Comparison of ENCODE assay signal across 15 cellular contexts in genomic region chr19:49152218-49152550, GRCh38. TPM values are rescaled to one million over a fixed set of nuclear protein-coding genes. Genes with fewer than 3 reads are reported as not detected.
DNase-seq lines count a peak whose midpoint lies in the region; TF ChIP-seq lines count a peak whose summit lies in the region.
"Had no signal": no experiment of that assay in that cellular context is flagged by ENCODE, and none has a peak within 500 bp of the region (broad histone marks: within the 10 kb centered on the region; RNA-seq: fewer than 3 reads in every experiment).

No MANE protein-coding gene starts in this region.

- H3K9ac ChIP-seq in OCI-LY3 (ENCODE audit: low read length) = no peak overlapping the region
- H3K9ac ChIP-seq in parathyroid adenoma = no peak overlapping the region

- peaks cover 17% of the 10 kb centered on the region for H3K4me1 Mint-ChIP-seq in activated CD4-positive, alpha-beta T cell treated with anti-CD3 and anti-CD28 coated beads, Interleukin-2, amount 10 ng/mL, durations not matched to agents 24 days and 14 days

- H3K4me1 ChIP-seq in OCI-LY3 (ENCODE audit: low read length) = peaks cover 19% of the 10 kb centered on the region
- peaks cover 16% of the 10 kb centered on the region for H3K4me1 ChIP-seq in hepatocyte (ENCODE audit: insufficient read depth)
- peaks cover 3% of the 10 kb centered on the region for H3K4me1 ChIP-seq in parathyroid adenoma

- H3K4me3 ChIP-seq in OCI-LY3 (ENCODE audit: low read length) = no peak overlapping the region
- H3K4me3 ChIP-seq in hepatocyte = no peak overlapping the region
- H3K4me3 ChIP-seq in parathyroid adenoma (ENCODE audit: low read depth, low read length) = no peak overlapping the region
- H3K4me3 ChIP-seq: GM12878, lung, thyroid gland had no signal

- no peaks in the 10 kb centered on the region for H3K36me3 ChIP-seq in OCI-LY3 (replicated peaks; ENCODE audit: low read depth, low read length)
- no peaks in the 10 kb centered on the region for H3K36me3 ChIP-seq in hepatocyte (replicated peaks; ENCODE audit: insufficient read depth, low read depth)
- no peaks in the 10 kb centered on the region for H3K36me3 ChIP-seq in parathyroid adenoma (ENCODE audit: control insufficient read depth, insufficient read depth, low read length)
- H3K36me3 ChIP-seq: thyroid gland had no signal

- H3K9me2 ChIP-seq in hepatocyte (replicated peaks; ENCODE audit: insufficient read depth) = no peaks in the 10 kb centered on the region

- H3K27ac ChIP-seq in OCI-LY3 (ENCODE audit: low read length) (no peak overlapping the region), hepatocyte (no peak overlapping the region), parathyroid adenoma (no peak overlapping the region)

- H2AFZ ChIP-seq in OCI-LY3 (ENCODE audit: low read depth, low read length) (no peak overlapping the region), hepatocyte (no peak overlapping the region), parathyroid adenoma (no peak overlapping the region)

- no peaks in the 10 kb centered on the region for H3K79me2 ChIP-seq in OCI-LY3 (ENCODE audit: low read length)
- no peaks in the 10 kb centered on the region for H3K79me2 ChIP-seq in hepatocyte
- H3K79me2 ChIP-seq in parathyroid adenoma = no peaks in the 10 kb centered on the region

- 74% methylated on average over 4 of the region's 7 CpGs for WGBS in hepatocyte (ENCODE audit: low lambda C conversion rate, missing lambda C conversion rate)

- H3K27me3 ChIP-seq in OCI-LY3 (ENCODE audit: low read depth, low read length) (peaks cover 7% of the 10 kb centered on the region; the same call in 1 of the 2 replicates), hepatocyte (no peaks in the 10 kb centered on the region), parathyroid adenoma (ENCODE audit: control insufficient read depth, insufficient read depth, low read length) (no peaks in the 10 kb centered on the region)
- H3K27me3 ChIP-seq: thyroid gland had no signal

- H3K36me3 Mint-ChIP-seq in activated CD4-positive, alpha-beta T cell treated with anti-CD3 and anti-CD28 coated beads, Interleukin-2, amount 10 ng/mL, durations not matched to agents 24 days and 14 days (ENCODE audit: low read depth) = peaks cover 2% of the 10 kb centered on the region

- no peak for DNase-seq in activated CD4-positive, alpha-beta T cell treated with anti-CD3 and anti-CD28 coated beads, Interleukin-2, amount 10 ng/mL, durations not matched to agents 24 days and 14 days
- DNase-seq in activated CD4-positive, alpha-beta T cell treated with anti-CD3 and anti-CD28 coated beads, Interleukin-2, amount 50 U/mL, for 48 hours = no peak
- DNase-seq in hepatocyte (ENCODE audit: low spot score) = no peak
- no peak for DNase-seq in iPS-NIHi7 (ENCODE audit: extremely low spot score)
- DNase-seq in ecto neural progenitor cell (ENCODE audit: low spot score) = no peak
- DNase-seq in NCI-H345 (lab: John Stamatoyannopoulos, UW) = no peak
- DNase-seq: activated gamma-delta T cell treated with Interleukin-2 at 50 U/mL for 16 hours, NCI-H1694 had no signal

- H4K20me1 ChIP-seq in OCI-LY3 (ENCODE audit: insufficient read depth, low read length) (no peaks in the 10 kb centered on the region), hepatocyte (ENCODE audit: insufficient read depth, poor library complexity, severe bottlenecking) (no peaks in the 10 kb centered on the region)

- intact Hi-C loops in activated CD4-positive, alpha-beta T cell treated with anti-CD3 and anti-CD28 coated beads, Interleukin-2, amount 10 ng/mL, durations not matched to agents 24 days and 14 days (cut with micrococcal nuclease) = no loop called here

- H3K9me3 ChIP-seq in OCI-LY3 (ENCODE audit: insufficient read depth, low read length) (no peaks in the 10 kb centered on the region), hepatocyte (ENCODE audit: low read depth) (no peaks in the 10 kb centered on the region), parathyroid adenoma (ENCODE audit: control insufficient read depth, low read length) (no peaks in the 10 kb centered on the region)
- H3K9me3 ChIP-seq: thyroid gland had no signal

- TF ChIP-seq CTCF in OCI-LY3 (IDR thresholded peaks at IDR 0.05; ENCODE audit: low read depth, low read length) (no peak), hepatocyte (IDR thresholded peaks at IDR 0.05; ENCODE audit: poor library complexity) (no peak), parathyroid adenoma (IDR thresholded peaks at IDR 0.05) (no peak)

- H3K4me3 Mint-ChIP-seq in activated CD4-positive, alpha-beta T cell treated with anti-CD3 and anti-CD28 coated beads, Interleukin-2, amount 10 ng/mL, durations not matched to agents 24 days and 14 days = peak overlapping the region; percentile 67
- H3K4me3 Mint-ChIP-seq: activated CD8-positive, alpha-beta T cell treated with anti-CD3 and anti-CD28 coated beads, Interleukin-2, amount 10 ng/mL, durations not matched to agents 7 days and 5 days had no signal

- H3K9me3 Mint-ChIP-seq in activated CD4-positive, alpha-beta T cell treated with anti-CD3 and anti-CD28 coated beads, Interleukin-2, amount 10 ng/mL, durations not matched to agents 24 days and 14 days = peaks cover 7% of the 10 kb centered on the region

- H3K4me2 ChIP-seq in OCI-LY3 (ENCODE audit: low read length) = peak overlapping the region; percentile 88
- H3K4me2 ChIP-seq in hepatocyte = peak overlapping the region; percentile 88
- H3K4me2 ChIP-seq in parathyroid adenoma (ENCODE audit: low read length) = peak overlapping the region; percentile 78

- no peak overlapping the region for H3K27ac Mint-ChIP-seq in activated CD4-positive, alpha-beta T cell treated with anti-CD3 and anti-CD28 coated beads, Interleukin-2, amount 10 ng/mL, durations not matched to agents 24 days and 14 days
- H3K27ac Mint-ChIP-seq: activated CD8-positive, alpha-beta T cell treated with anti-CD3 and anti-CD28 coated beads, Interleukin-2, amount 10 ng/mL, durations not matched to agents 7 days and 5 days had no signal

- H3K27me3 Mint-ChIP-seq in activated CD4-positive, alpha-beta T cell treated with anti-CD3 and anti-CD28 coated beads, Interleukin-2, amount 10 ng/mL, durations not matched to agents 24 days and 14 days = peaks cover 72% of the 10 kb centered on the region

RNA-seq across cellular contexts. Expression of gene HRC, which starts 3.0 kb away (rescaled TPM):
- not detected in 2 replicates for total RNA-seq in activated CD4-positive, alpha-beta T cell treated with anti-CD3 and anti-CD28 coated beads, Interleukin-2, amount 10 ng/mL, durations not matched to agents 24 days and 14 days
- total RNA-seq in hepatocyte = 0.44 and 0.50 TPM in 2 replicates
- polyA plus RNA-seq in hepatocyte = 0.33 and 0.48 TPM in 2 replicates
- total RNA-seq: activated CD8-positive, alpha-beta T cell treated with anti-CD3 and anti-CD28 coated beads, Interleukin-2, amount 10 ng/mL, durations not matched to agents 7 days and 5 days; Daoy; GM12878 had no signal

RNA-seq across cellular contexts. Expression of gene TRPM4, which starts 5.4 kb away (rescaled TPM):
- total RNA-seq in activated CD4-positive, alpha-beta T cell treated with anti-CD3 and anti-CD28 coated beads, Interleukin-2, amount 10 ng/mL, durations not matched to agents 24 days and 14 days = 1.4 and 1.8 TPM in 2 replicates
- total RNA-seq in hepatocyte = 6.6 and 7.0 TPM in 2 replicates
- 20.5 and 23.2 TPM in 2 replicates for polyA plus RNA-seq in hepatocyte
- total RNA-seq: activated CD8-positive, alpha-beta T cell treated with anti-CD3 and anti-CD28 coated beads, Interleukin-2, amount 10 ng/mL, durations not matched to agents 7 days and 5 days had no signal

RNA-seq across cellular contexts. Expression of gene PPFIA3, which starts 32.8 kb away (rescaled TPM):
- 4.5 and 5.0 TPM in 2 replicates for total RNA-seq in activated CD4-positive, alpha-beta T cell treated with anti-CD3 and anti-CD28 coated beads, Interleukin-2, amount 10 ng/mL, durations not matched to agents 24 days and 14 days
- 4.4 and 11.3 TPM in 2 replicates for total RNA-seq in hepatocyte
- polyA plus RNA-seq in hepatocyte = 8.2 and 11.4 TPM in 2 replicates

RNA-seq across cellular contexts. Expression of gene C19orf73, which starts 33.2 kb away (rescaled TPM):
- total RNA-seq in activated CD4-positive, alpha-beta T cell treated with anti-CD3 and anti-CD28 coated beads, Interleukin-2, amount 10 ng/mL, durations not matched to agents 24 days and 14 days = 2.0 and 2.5 TPM in 2 replicates
- 1.9 TPM in 1 of 2 replicates, not detected in the other for total RNA-seq in hepatocyte
- 2.6 and 2.7 TPM in 2 replicates for polyA plus RNA-seq in hepatocyte

RNA-seq across cellular contexts. Expression of gene LIN7B, which starts 38.0 kb away (rescaled TPM):
- total RNA-seq in activated CD4-positive, alpha-beta T cell treated with anti-CD3 and anti-CD28 coated beads, Interleukin-2, amount 10 ng/mL, durations not matched to agents 24 days and 14 days = 5.4 and 6.0 TPM in 2 replicates
- total RNA-seq in hepatocyte = 7.1 and 8.7 TPM in 2 replicates
- polyA plus RNA-seq in hepatocyte = 18.0 and 20.6 TPM in 2 replicates
